Comparison of ENCODE assay signal across 20 cellular contexts in genomic region chr17:51169340-51169739, GRCh38. TPM values are rescaled to one million over a fixed set of nuclear protein-coding genes. Genes with fewer than 3 reads are reported as not detected.
DNase-seq lines count a peak whose midpoint lies in the region; ATAC-seq and TF ChIP-seq lines count a peak whose summit lies in the region.
"Had no signal": no experiment of that assay in that cellular context is flagged by ENCODE, and none has a peak within 500 bp of the region (broad histone marks: within the 10 kb centered on the region; RNA-seq: fewer than 3 reads in every experiment).

No MANE protein-coding gene starts in this region.

- H3K27ac Mint-ChIP-seq in activated CD4-positive, alpha-beta T cell treated with anti-CD3 and anti-CD28 coated beads for 36 hours: peak overlapping the region; percentile 60
- H3K27ac Mint-ChIP-seq in CD4-positive, alpha-beta T cell: no peak overlapping the region
- H3K27ac Mint-ChIP-seq in WTC11 (peak overlapping the region; percentile 68; the same call in 1 of the 2 replicates), chondrocyte (ENCODE audit: unreplicated experiment) (no peak overlapping the region)
- H3K27ac Mint-ChIP-seq in effector memory CD8-positive, alpha-beta T cell: peak overlapping the region; percentile 3 to 51
- H3K27ac Mint-ChIP-seq: T-helper 17 cell had no signal

- no peaks in the 10 kb centered on the region for H3K9me3 ChIP-seq in CD4-positive, alpha-beta T cell (ENCODE audit: control insufficient read depth, low read length)
- H3K9me3 ChIP-seq: BE2C, ovary, Peyer's patch, right atrium auricular region, SJCRH30 had no signal

- CTCF ChIA-PET in activated CD4-positive, alpha-beta T cell treated with anti-CD3 and anti-CD28 coated beads for 36 hours (lab: Charles Lee): no interaction called here
- CTCF ChIA-PET in CD4-positive, alpha-beta T cell (lab: Charles Lee): no interaction called here
- CTCF ChIA-PET in WTC11 (lab: Charles Lee): no interaction called here

- H3K9me3 Mint-ChIP-seq in activated CD4-positive, alpha-beta T cell treated with anti-CD3 and anti-CD28 coated beads for 36 hours (ENCODE audit: low read depth): no peaks in the 10 kb centered on the region
- H3K9me3 Mint-ChIP-seq in CD4-positive, alpha-beta T cell: no peaks in the 10 kb centered on the region
- H3K9me3 Mint-ChIP-seq in WTC11 (no peaks in the 10 kb centered on the region), chondrocyte (ENCODE audit: low read depth) (no peaks in the 10 kb centered on the region)
- no peaks in the 10 kb centered on the region for H3K9me3 Mint-ChIP-seq in effector memory CD8-positive, alpha-beta T cell
- H3K9me3 Mint-ChIP-seq: central memory CD8-positive, alpha-beta T cell had no signal

- no peak overlapping the region for H3K27ac ChIP-seq in CD4-positive, alpha-beta T cell (ENCODE audit: low read depth, low read length)
- H3K27ac ChIP-seq: epithelial cell of prostate, ovary, Peyer's patch, right atrium auricular region, SJCRH30 had no signal

- POLR2A ChIA-PET in activated CD4-positive, alpha-beta T cell treated with anti-CD3 and anti-CD28 coated beads for 36 hours (lab: Charles Lee): no interaction called here
- POLR2A ChIA-PET in CD4-positive, alpha-beta T cell (lab: Charles Lee): no interaction called here
- POLR2A ChIA-PET in WTC11 (lab: Charles Lee): no interaction called here

- intact Hi-C loops in activated CD4-positive, alpha-beta T cell treated with anti-CD3 and anti-CD28 coated beads for 36 hours (cut with DNase I, micrococcal nuclease): loop anchor here in 1 of 2 experiments (5.0 kb wide), 1 partner anchor 47 kb away; the partner anchor contains the start of gene SPAG9
- intact Hi-C loops in CD4-positive, alpha-beta T cell (cut with DNase I, micrococcal nuclease): loop anchor here (5.0 kb wide), 4 partner anchors 88 to 462 kb away; partner anchors contain the start of genes ANKRD40 (in 1 of the 2), MBTD1 (in 1 of the 2) and UTP18 (in 1 of the 2)

- H3K27me3 ChIP-seq in CD4-positive, alpha-beta T cell (ENCODE audit: control insufficient read depth, insufficient read depth, low read length): no peaks in the 10 kb centered on the region
- H3K27me3 ChIP-seq: BE2C, ovary, Peyer's patch, right atrium auricular region, SJCRH30 had no signal

- no peak for ATAC-seq in activated CD4-positive, alpha-beta T cell treated with anti-CD3 and anti-CD28 coated beads for 36 hours
- no peak for ATAC-seq in CD4-positive, alpha-beta T cell (ENCODE audit: poor library complexity)
- ATAC-seq in WTC11 (no peak), GM21528 (IDR thresholded peaks at IDR 0.05; ENCODE audit: low FRiP score, unreplicated experiment) (no peak), SK-N-SH treated with all-trans-retinoic acid at 6 μM for 48 hours (no peak)
- no peak for ATAC-seq in effector memory CD8-positive, alpha-beta T cell (replicated peaks)
- ATAC-seq: K562, T-helper 17 cell had no signal

- no peak for DNase-seq in activated CD4-positive, alpha-beta T cell treated with anti-CD3 and anti-CD28 coated beads for 36 hours
- no peak for DNase-seq in activated CD4-positive, alpha-beta T cell treated with anti-CD3 and anti-CD28 coated beads for 1 hour
- DNase-seq in CD4-positive, alpha-beta T cell: no peak
- DNase-seq in WTC11 (ENCODE audit: low spot score) (no peak), chondrocyte (ENCODE audit: low spot score) (no peak)
- DNase-seq in effector memory CD8-positive, alpha-beta T cell: no peak
- DNase-seq: BE2C, head of caudate nucleus, NCI-H146, NCI-H524, Peyer's patch, SJCRH30, T-helper 17 cell had no signal

- no peak overlapping the region for H3K4me3 Mint-ChIP-seq in activated CD4-positive, alpha-beta T cell treated with anti-CD3 and anti-CD28 coated beads for 36 hours
- peak overlapping the region; percentile 44 for H3K4me3 Mint-ChIP-seq in CD4-positive, alpha-beta T cell
- H3K4me3 Mint-ChIP-seq in WTC11 (no peak overlapping the region), chondrocyte (ENCODE audit: unreplicated experiment) (no peak overlapping the region)
- H3K4me3 Mint-ChIP-seq in effector memory CD8-positive, alpha-beta T cell: no peak overlapping the region
- H3K4me3 Mint-ChIP-seq: central memory CD8-positive, alpha-beta T cell; T-helper 17 cell had no signal

- H3K4me1 Mint-ChIP-seq in activated CD4-positive, alpha-beta T cell treated with anti-CD3 and anti-CD28 coated beads for 36 hours: peaks cover 31% of the 10 kb centered on the region
- peaks cover 20% of the 10 kb centered on the region for H3K4me1 Mint-ChIP-seq in CD4-positive, alpha-beta T cell (ENCODE audit: low read depth)
- H3K4me1 Mint-ChIP-seq in WTC11: peaks cover 16% of the 10 kb centered on the region
- H3K4me1 Mint-ChIP-seq in effector memory CD8-positive, alpha-beta T cell (ENCODE audit: low read depth in 2 of 2): peaks cover 13 to 16% of the 10 kb centered on the region in 2 donors
- peaks cover 38% of the 10 kb centered on the region for H3K4me1 Mint-ChIP-seq in chondrocyte (ENCODE audit: low read depth)

- no peaks in the 10 kb centered on the region for H3K27me3 Mint-ChIP-seq in activated CD4-positive, alpha-beta T cell treated with anti-CD3 and anti-CD28 coated beads for 36 hours
- no peaks in the 10 kb centered on the region for H3K27me3 Mint-ChIP-seq in CD4-positive, alpha-beta T cell
- H3K27me3 Mint-ChIP-seq in WTC11 (ENCODE audit: low read depth) (no peaks in the 10 kb centered on the region), chondrocyte (ENCODE audit: low read depth) (no peaks in the 10 kb centered on the region)
- H3K27me3 Mint-ChIP-seq in effector memory CD8-positive, alpha-beta T cell: no peaks in the 10 kb centered on the region
- H3K27me3 Mint-ChIP-seq: central memory CD8-positive, alpha-beta T cell; T-helper 17 cell had no signal

- H3K36me3 Mint-ChIP-seq in activated CD4-positive, alpha-beta T cell treated with anti-CD3 and anti-CD28 coated beads for 36 hours (ENCODE audit: low read depth): peaks cover 51% of the 10 kb centered on the region
- H3K36me3 Mint-ChIP-seq in CD4-positive, alpha-beta T cell (ENCODE audit: low read depth): peaks cover 66% of the 10 kb centered on the region
- H3K36me3 Mint-ChIP-seq in WTC11: peaks cover 46% of the 10 kb centered on the region
- peaks cover 50% of the 10 kb centered on the region for H3K36me3 Mint-ChIP-seq in effector memory CD8-positive, alpha-beta T cell (ENCODE audit: insufficient read depth)
- peaks cover 22% of the 10 kb centered on the region for H3K36me3 Mint-ChIP-seq in chondrocyte (ENCODE audit: low read depth)

- TF ChIP-seq CTCF in CD4-positive, alpha-beta T cell (IDR thresholded peaks at IDR 0.05): no peak
- no peak for TF ChIP-seq CTCF in WTC11 (IDR thresholded peaks at IDR 0.05)
- TF ChIP-seq CTCF in chondrocyte (IDR thresholded peaks at IDR 0.05): no peak

TF ChIP-seq in WTC11, 78 proteins besides CTCF, POLR2A, EP300 and RAD21:
- no peak for TF ChIP-seq NFE2L1 (CRISPR knock-in tag; IDR thresholded peaks at IDR 0.05)
TF ChIP-seq in WTC11: peak in this region for 0.

TF ChIP-seq in SK-N-SH treated with all-trans-retinoic acid at 6 μM for 48 hours, 23 proteins besides CTCF, POLR2A, EP300 and RAD21 (continues in another document):
- no peak for TF ChIP-seq PPARA (CRISPR knock-in tag; IDR thresholded peaks at IDR 0.05; ENCODE audit: borderline replicate concordance)
- TF ChIP-seq ZNF70 (CRISPR knock-in tag; IDR thresholded peaks at IDR 0.05): no peak
- TF ChIP-seq, protein P1, sequence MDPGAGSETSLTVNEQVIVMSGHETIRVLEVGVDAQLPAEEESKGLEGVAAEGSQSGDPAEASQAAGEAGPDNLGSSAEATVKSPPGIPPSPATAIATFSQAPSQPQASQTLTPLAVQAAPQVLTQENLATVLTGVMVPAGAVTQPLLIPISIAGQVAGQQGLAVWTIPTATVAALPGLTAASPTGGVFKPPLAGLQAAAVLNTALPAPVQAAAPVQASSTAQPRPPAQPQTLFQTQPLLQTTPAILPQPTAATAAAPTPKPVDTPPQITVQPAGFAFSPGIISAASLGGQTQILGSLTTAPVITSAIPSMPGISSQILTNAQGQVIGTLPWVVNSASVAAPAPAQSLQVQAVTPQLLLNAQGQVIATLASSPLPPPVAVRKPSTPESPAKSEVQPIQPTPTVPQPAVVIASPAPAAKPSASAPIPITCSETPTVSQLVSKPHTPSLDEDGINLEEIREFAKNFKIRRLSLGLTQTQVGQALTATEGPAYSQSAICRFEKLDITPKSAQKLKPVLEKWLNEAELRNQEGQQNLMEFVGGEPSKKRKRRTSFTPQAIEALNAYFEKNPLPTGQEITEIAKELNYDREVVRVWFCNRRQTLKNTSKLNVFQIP (CRISPR knock-in tag; IDR thresholded peaks at IDR 0.05; ENCODE audit: borderline replicate concordance, low read depth): no peak
- no peak for TF ChIP-seq OSR1 (CRISPR knock-in tag; IDR thresholded peaks at IDR 0.05)
- TF ChIP-seq ESRRG (CRISPR knock-in tag; IDR thresholded peaks at IDR 0.05): no peak
- no peak for TF ChIP-seq ZC3H10 (CRISPR knock-in tag; IDR thresholded peaks at IDR 0.05)
- TF ChIP-seq GLIS3 (CRISPR knock-in tag; IDR thresholded peaks at IDR 0.05): no peak
- no peak for TF ChIP-seq ARNTL (CRISPR knock-in tag; IDR thresholded peaks at IDR 0.05; ENCODE audit: borderline replicate concordance, low read depth)
- no peak for TF ChIP-seq TOX (CRISPR knock-in tag; IDR thresholded peaks at IDR 0.05; ENCODE audit: borderline replicate concordance)
- no peak for TF ChIP-seq ZNF8 (CRISPR knock-in tag; IDR thresholded peaks at IDR 0.05)
- no peak for TF ChIP-seq CSDC2 (CRISPR knock-in tag; IDR thresholded peaks at IDR 0.05)

RNA-seq across cellular contexts. Expression of gene NME2, which starts 3.1 kb away (rescaled TPM):
- total RNA-seq in activated CD4-positive, alpha-beta T cell treated with anti-CD3 and anti-CD28 coated beads for 36 hours: 100 to 1,000 TPM; 703 to 827 TPM
- 100 to 1,000 TPM; 135 to 138 TPM for total RNA-seq in CD4-positive, alpha-beta T cell
- total RNA-seq in WTC11 (2021): 746 to 781 TPM (median 746 TPM) in 3 replicates
- total RNA-seq in chondrocyte: 748 to 753 TPM (median 751 TPM) in 3 replicates

RNA-seq across cellular contexts. Expression of gene NME1, which starts 16.0 kb away (rescaled TPM):
- total RNA-seq in activated CD4-positive, alpha-beta T cell treated with anti-CD3 and anti-CD28 coated beads for 36 hours: 100 to 1,000 TPM; 293 to 310 TPM
- total RNA-seq in CD4-positive, alpha-beta T cell: 10 to 100 TPM; 11.0 to 15.6 TPM
- total RNA-seq in WTC11 (2021) (210 to 238 TPM (median 210 TPM) in 3 replicates), chondrocyte (101 to 149 TPM (median 102 TPM) in 3 replicates)

RNA-seq across cellular contexts. Expression of gene SPAG9, which starts 48.7 kb away (rescaled TPM):
- 10 to 100 TPM; 48.0 to 88.2 TPM for total RNA-seq in activated CD4-positive, alpha-beta T cell treated with anti-CD3 and anti-CD28 coated beads for 36 hours
- total RNA-seq in CD4-positive, alpha-beta T cell: 10 to 100 TPM; 60.2 to 64.6 TPM
- total RNA-seq in WTC11 (2021): 39.6 to 51.9 TPM (median 41.4 TPM) in 3 replicates
- total RNA-seq in chondrocyte: 86.7 to 96.1 TPM (median 92.7 TPM) in 3 replicates

Comparison
In these comparisons a context has a peak if more than half of its experiments do, and no peak if none do; other contexts are left out.
1. H3K27ac Mint-ChIP-seq: peak in activated CD4-positive, alpha-beta T cell treated with anti-CD3 and anti-CD28 coated beads for 36 hours (single experiment), WTC11 (single experiment) and effector memory CD8-positive, alpha-beta T cell (2 of 2); none in CD4-positive, alpha-beta T cell (single experiment) and chondrocyte (single experiment).